ENCODE assay signal across 8 cellular contexts in genomic region chr3:13452490-13453335, GRCh38. TPM values are rescaled to one million over a fixed set of nuclear protein-coding genes. Genes with fewer than 3 reads are reported as not detected.
DNase-seq lines count a peak whose midpoint lies in the region; ATAC-seq, FAIRE-seq and TF ChIP-seq lines count a peak whose summit lies in the region.

No MANE protein-coding gene starts in this region.

- peak; percentile 65 for TF ChIP-seq CTCF in fibroblast of pulmonary artery (IDR thresholded peaks at IDR 0.05; ENCODE audit: low read length, missing control alignments)
- TF ChIP-seq CTCF in nephron (IDR thresholded peaks at IDR 0.05; ENCODE audit: unreplicated experiment in 3 of 3), result peak; percentile 52 to 71 (median 60)

- no peaks in the 10 kb centered on the region for H3K4me1 Mint-ChIP-seq in activated T-helper 17 cell treated with anti-CD3 and anti-CD28 coated beads, Interleukin-2, amount 50 U/mL, for 72 hours
- peaks cover 9% of the 10 kb centered on the region for H3K4me1 Mint-ChIP-seq in nephron

- H3K9me3 Mint-ChIP-seq in activated T-helper 17 cell treated with anti-CD3 and anti-CD28 coated beads, Interleukin-2, amount 50 U/mL, for 72 hours, result no peaks in the 10 kb centered on the region
- no peaks in the 10 kb centered on the region for H3K9me3 Mint-ChIP-seq in nephron

- H3K4me3 ChIP-seq in fibroblast of pulmonary artery (replicated peaks; ENCODE audit: low read depth, low read length), result peak overlapping the region; percentile 27

- FAIRE-seq in urothelium cell line (lab: Jason Lieb, UNC), result no peak

- DNase-seq in Caki2 (ENCODE audit: low read depth), result peak; percentile 57
- peak; percentile 45 for DNase-seq in NOMO-1 treated with dmso at 0.1 percent for 144 hours (lab: John Stamatoyannopoulos, UW; ENCODE audit: unreplicated experiment)
- DNase-seq in fibroblast of pulmonary artery (ENCODE audit: low read depth), result peak; percentile 67
- DNase-seq in urothelium cell line (ENCODE audit: low spot score), result peak; percentile 36

- H3K27me3 Mint-ChIP-seq in activated T-helper 17 cell treated with anti-CD3 and anti-CD28 coated beads, Interleukin-2, amount 50 U/mL, for 72 hours, result no peaks in the 10 kb centered on the region
- peaks cover 3% of the 10 kb centered on the region for H3K27me3 Mint-ChIP-seq in nephron (ENCODE audit: low read depth)

- ATAC-seq in HG02840 (IDR thresholded peaks at IDR 0.05; ENCODE audit: low FRiP score, unreplicated experiment), result peak; percentile 23
- peak; percentile 16 for ATAC-seq in activated T-helper 17 cell treated with anti-CD3 and anti-CD28 coated beads, Interleukin-2, amount 50 U/mL, for 72 hours (replicated peaks)
- no peak for ATAC-seq in GM21515 (IDR thresholded peaks at IDR 0.05; ENCODE audit: unreplicated experiment)

- in situ Hi-C loops in Caki2 (cut with HindIII; ENCODE audit: low pct_unique_long_range_greater_than_20kb, low sequenced_read_pairs), result no loop called here

- H3K27ac Mint-ChIP-seq in activated T-helper 17 cell treated with anti-CD3 and anti-CD28 coated beads, Interleukin-2, amount 50 U/mL, for 72 hours, result no peak overlapping the region
- peak overlapping the region; percentile 58 to 76 (median 63) for H3K27ac Mint-ChIP-seq in nephron

- peak overlapping the region; percentile 90 for H3K4me3 Mint-ChIP-seq in activated T-helper 17 cell treated with anti-CD3 and anti-CD28 coated beads, Interleukin-2, amount 50 U/mL, for 72 hours
- H3K4me3 Mint-ChIP-seq in nephron, result peak overlapping the region; percentile 82 to 86 (median 84)

- H3K36me3 Mint-ChIP-seq in activated T-helper 17 cell treated with anti-CD3 and anti-CD28 coated beads, Interleukin-2, amount 50 U/mL, for 72 hours (ENCODE audit: low read depth), result no peaks in the 10 kb centered on the region
- no peaks in the 10 kb centered on the region for H3K36me3 Mint-ChIP-seq in nephron (ENCODE audit: low read depth)

RNA-seq across cellular contexts. Expression of gene HDAC11, which starts 27.4 kb away (rescaled TPM):
- 13.3 and 19.3 TPM in 2 replicates for total RNA-seq in Caki2 (2014; rRNA removed; shearing (Covaris generic); ENCODE audit: low replicate concordance)
- total RNA-seq in activated T-helper 17 cell treated with anti-CD3 and anti-CD28 coated beads, Interleukin-2, amount 50 U/mL, for 72 hours, result 1 to 10 TPM; 3.6 to 5.4 TPM

RNA-seq across cellular contexts. Expression of gene NUP210, which starts 32.6 kb away (rescaled TPM):
- 27.2 and 36.0 TPM in 2 replicates for total RNA-seq in Caki2 (2014; rRNA removed; shearing (Covaris generic); ENCODE audit: low replicate concordance)
- total RNA-seq in activated T-helper 17 cell treated with anti-CD3 and anti-CD28 coated beads, Interleukin-2, amount 50 U/mL, for 72 hours, result 100 to 1,000 TPM in 1 of 2 donors, 10 to 100 TPM in 1; 86.9 to 146 TPM
